ENCODE assay signal across 1 cellular context in the genomic region with DNA sequence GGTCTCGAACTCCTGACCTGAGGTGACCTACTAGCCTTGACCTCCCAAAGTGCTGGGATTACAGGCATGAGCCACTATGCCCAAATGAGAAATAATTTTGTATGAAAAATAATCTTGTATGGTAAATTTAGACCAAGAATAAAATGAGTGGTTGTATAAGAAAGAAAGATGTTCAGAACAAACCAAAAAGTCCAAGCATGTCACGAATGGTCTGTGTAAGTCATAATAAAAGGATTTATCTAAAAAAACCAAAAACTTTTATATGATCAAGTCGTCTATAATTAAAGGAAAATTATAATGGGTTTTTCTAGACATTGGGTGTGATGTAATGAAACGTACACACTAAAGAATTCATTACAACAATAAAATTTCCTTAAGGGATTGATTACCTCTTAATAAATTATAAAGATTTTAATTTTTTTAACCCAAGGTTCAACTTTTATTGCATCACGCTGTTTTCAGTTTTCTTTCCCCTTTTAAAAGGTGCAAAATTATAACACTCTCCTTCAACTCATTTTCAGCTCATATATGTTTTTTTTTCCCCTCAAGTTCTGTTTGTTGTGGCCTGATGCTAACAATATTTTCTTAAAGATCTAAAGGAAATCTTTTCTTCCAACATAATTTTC.
TF ChIP-seq lines count a peak whose summit lies in the region.

No MANE protein-coding gene starts in this region.

TF ChIP-seq in GM23338, 12 proteins besides CTCF, POLR2A, EP300 and RAD21 (continued from another document):
- TF ChIP-seq, protein P1, sequence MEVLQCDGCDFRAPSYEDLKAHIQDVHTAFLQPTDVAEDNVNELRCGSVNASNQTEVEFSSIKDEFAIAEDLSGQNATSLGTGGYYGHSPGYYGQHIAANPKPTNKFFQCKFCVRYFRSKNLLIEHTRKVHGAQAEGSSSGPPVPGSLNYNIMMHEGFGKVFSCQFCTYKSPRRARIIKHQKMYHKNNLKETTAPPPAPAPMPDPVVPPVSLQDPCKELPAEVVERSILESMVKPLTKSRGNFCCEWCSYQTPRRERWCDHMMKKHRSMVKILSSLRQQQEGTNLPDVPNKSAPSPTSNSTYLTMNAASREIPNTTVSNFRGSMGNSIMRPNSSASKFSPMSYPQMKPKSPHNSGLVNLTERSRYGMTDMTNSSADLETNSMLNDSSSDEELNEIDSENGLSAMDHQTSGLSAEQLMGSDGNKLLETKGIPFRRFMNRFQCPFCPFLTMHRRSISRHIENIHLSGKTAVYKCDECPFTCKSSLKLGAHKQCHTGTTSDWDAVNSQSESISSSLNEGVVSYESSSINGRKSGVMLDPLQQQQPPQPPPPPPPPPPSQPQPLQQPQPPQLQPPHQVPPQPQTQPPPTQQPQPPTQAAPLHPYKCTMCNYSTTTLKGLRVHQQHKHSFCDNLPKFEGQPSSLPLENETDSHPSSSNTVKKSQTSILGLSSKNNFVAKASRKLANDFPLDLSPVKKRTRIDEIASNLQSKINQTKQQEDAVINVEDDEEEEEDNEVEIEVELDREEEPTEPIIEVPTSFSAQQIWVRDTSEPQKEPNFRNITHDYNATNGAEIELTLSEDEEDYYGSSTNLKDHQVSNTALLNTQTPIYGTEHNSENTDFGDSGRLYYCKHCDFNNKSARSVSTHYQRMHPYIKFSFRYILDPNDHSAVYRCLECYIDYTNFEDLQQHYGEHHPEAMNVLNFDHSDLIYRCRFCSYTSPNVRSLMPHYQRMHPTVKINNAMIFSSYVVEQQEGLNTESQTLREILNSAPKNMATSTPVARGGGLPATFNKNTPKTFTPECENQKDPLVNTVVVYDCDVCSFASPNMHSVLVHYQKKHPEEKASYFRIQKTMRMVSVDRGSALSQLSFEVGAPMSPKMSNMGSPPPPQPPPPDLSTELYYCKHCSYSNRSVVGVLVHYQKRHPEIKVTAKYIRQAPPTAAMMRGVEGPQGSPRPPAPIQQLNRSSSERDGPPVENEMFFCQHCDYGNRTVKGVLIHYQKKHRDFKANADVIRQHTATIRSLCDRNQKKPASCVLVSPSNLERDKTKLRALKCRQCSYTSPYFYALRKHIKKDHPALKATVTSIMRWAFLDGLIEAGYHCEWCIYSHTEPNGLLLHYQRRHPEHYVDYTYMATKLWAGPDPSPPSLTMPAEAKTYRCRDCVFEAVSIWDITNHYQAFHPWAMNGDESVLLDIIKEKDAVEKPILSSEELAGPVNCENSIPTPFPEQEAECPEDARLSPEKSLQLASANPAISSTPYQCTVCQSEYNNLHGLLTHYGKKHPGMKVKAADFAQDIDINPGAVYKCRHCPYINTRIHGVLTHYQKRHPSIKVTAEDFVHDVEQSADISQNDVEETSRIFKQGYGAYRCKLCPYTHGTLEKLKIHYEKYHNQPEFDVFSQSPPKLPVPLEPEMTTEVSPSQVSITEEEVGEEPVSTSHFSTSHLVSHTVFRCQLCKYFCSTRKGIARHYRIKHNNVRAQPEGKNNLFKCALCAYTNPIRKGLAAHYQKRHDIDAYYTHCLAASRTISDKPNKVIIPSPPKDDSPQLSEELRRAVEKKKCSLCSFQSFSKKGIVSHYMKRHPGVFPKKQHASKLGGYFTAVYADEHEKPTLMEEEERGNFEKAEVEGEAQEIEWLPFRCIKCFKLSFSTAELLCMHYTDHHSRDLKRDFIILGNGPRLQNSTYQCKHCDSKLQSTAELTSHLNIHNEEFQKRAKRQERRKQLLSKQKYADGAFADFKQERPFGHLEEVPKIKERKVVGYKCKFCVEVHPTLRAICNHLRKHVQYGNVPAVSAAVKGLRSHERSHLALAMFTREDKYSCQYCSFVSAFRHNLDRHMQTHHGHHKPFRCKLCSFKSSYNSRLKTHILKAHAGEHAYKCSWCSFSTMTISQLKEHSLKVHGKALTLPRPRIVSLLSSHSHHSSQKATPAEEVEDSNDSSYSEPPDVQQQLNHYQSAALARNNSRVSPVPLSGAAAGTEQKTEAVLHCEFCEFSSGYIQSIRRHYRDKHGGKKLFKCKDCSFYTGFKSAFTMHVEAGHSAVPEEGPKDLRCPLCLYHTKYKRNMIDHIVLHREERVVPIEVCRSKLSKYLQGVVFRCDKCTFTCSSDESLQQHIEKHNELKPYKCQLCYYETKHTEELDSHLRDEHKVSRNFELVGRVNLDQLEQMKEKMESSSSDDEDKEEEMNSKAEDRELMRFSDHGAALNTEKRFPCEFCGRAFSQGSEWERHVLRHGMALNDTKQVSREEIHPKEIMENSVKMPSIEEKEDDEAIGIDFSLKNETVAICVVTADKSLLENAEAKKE (CRISPR knock-in tag; IDR thresholded peaks at IDR 0.05), result no peak
- TF ChIP-seq CREB1 (CRISPR knock-in tag; IDR thresholded peaks at IDR 0.05; ENCODE audit: low read depth) (no peak), JUNB (IDR thresholded peaks at IDR 0.05; ENCODE audit: unreplicated experiment) (no peak)
- TF ChIP-seq, protein P2, sequence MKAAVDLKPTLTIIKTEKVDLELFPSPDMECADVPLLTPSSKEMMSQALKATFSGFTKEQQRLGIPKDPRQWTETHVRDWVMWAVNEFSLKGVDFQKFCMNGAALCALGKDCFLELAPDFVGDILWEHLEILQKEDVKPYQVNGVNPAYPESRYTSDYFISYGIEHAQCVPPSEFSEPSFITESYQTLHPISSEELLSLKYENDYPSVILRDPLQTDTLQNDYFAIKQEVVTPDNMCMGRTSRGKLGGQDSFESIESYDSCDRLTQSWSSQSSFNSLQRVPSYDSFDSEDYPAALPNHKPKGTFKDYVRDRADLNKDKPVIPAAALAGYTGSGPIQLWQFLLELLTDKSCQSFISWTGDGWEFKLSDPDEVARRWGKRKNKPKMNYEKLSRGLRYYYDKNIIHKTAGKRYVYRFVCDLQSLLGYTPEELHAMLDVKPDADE (IDR thresholded peaks at IDR 0.05), result no peak
